8 cellular contexts compared by ENCODE assay signal in the genomic region with DNA sequence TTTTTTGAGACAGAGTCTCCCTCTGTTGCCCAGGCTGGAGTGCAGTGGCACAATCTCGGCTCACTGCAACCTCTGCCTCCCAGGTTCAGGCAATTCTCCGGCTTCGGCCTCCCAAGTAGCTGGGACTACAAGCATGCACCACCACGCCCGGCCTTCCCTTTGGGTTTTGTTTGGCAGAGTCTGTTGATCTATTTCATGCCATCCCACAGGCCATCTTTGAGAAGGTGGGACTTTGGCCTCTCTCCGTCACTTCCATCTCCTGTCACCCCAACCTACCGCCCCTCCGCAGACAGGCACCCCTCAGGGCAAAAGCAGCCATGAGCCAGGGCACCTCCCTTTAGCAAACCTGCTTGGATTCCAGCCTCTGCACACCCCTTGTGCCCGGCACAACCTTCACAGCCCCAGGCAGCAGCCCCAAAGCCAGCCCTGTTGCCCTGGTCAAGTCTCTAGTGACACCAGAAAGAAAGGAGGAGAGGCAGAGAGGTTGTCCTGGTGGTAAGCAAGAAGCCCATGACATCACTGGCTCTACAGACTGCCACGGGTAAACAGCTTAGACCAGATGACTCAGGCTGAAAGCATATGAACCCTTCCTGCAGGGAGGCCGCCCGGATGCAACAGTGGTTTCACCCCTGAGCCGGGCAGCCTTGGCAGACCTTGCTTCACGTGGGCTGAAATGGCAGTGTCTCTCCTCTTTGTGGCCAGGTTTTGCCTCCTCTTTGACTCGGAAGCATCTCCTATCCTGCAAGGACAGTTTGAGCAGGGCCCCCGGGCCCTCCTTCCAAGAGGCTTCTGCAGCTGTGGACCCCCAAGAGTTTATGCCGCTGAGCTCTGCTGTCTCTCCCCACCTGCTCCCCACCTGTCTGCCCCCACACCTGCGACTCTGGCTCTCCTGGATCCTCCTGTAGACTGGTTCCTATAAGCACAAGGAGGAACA. TPM values are rescaled to one million over a fixed set of nuclear protein-coding genes. Genes with fewer than 3 reads are reported as not detected.
DNase-seq lines count a peak whose midpoint lies in the region; ATAC-seq and TF ChIP-seq lines count a peak whose summit lies in the region.

No MANE protein-coding gene starts in this region.

- CTCF ChIA-PET in activated CD4-positive, alpha-beta memory T cell treated with anti-CD3 and anti-CD28 coated beads for 36 hours (lab: Charles Lee), result interaction anchor here (1.2 kb wide), 1 partner anchor 37 kb away, joined by 3 read pairs; no protein-coding TSS in a partner anchor

- TF ChIP-seq CTCF in GM12864 (IDR thresholded peaks at IDR 0.05; ENCODE audit: low read depth, low read length, missing control alignments) (no peak), epithelial cell of esophagus (IDR thresholded peaks at IDR 0.05; ENCODE audit: insufficient read depth, low read depth, low read length, missing control alignments) (no peak), nephron progenitor cell (IDR thresholded peaks at IDR 0.05) (no peak), vagina (IDR thresholded peaks at IDR 0.05) (no peak)

- H3K27me3 Mint-ChIP-seq in activated CD4-positive, alpha-beta memory T cell treated with anti-CD3 and anti-CD28 coated beads for 36 hours, result no peaks in the 10 kb centered on the region
- peaks cover 11% of the 10 kb centered on the region for H3K27me3 Mint-ChIP-seq in nephron progenitor cell (ENCODE audit: low read depth, poor library complexity)

- H3K27ac Mint-ChIP-seq in activated CD4-positive, alpha-beta memory T cell treated with anti-CD3 and anti-CD28 coated beads for 36 hours, result peak overlapping the region; percentile 81
- peak overlapping the region; percentile 34 for H3K27ac Mint-ChIP-seq in nephron progenitor cell

- no peak overlapping the region for H3K4me3 Mint-ChIP-seq in activated CD4-positive, alpha-beta memory T cell treated with anti-CD3 and anti-CD28 coated beads for 36 hours
- H3K4me3 Mint-ChIP-seq in nephron progenitor cell, result no peak overlapping the region

- H3K4me3 ChIP-seq in GM12864 (ENCODE audit: low read depth, low read length) (no peak overlapping the region), epithelial cell of esophagus (ENCODE audit: low read length) (no peak overlapping the region), vagina (peak overlapping the region; percentile 0 to 35)

- H3K4me1 ChIP-seq in vagina, result peaks cover 44% of the 10 kb centered on the region

- no peaks in the 10 kb centered on the region for H3K36me3 ChIP-seq in vagina

- H3K9me3 ChIP-seq in vagina, result no peaks in the 10 kb centered on the region

- no peak for ATAC-seq in HG03025 (IDR thresholded peaks at IDR 0.05; ENCODE audit: low FRiP score, unreplicated experiment)

- H3K9me3 Mint-ChIP-seq in activated CD4-positive, alpha-beta memory T cell treated with anti-CD3 and anti-CD28 coated beads for 36 hours, result no peaks in the 10 kb centered on the region
- no peaks in the 10 kb centered on the region for H3K9me3 Mint-ChIP-seq in nephron progenitor cell

- no peaks in the 10 kb centered on the region for H3K27me3 ChIP-seq in vagina

- peaks cover 17% of the 10 kb centered on the region for H3K4me1 Mint-ChIP-seq in activated CD4-positive, alpha-beta memory T cell treated with anti-CD3 and anti-CD28 coated beads for 36 hours (ENCODE audit: low read depth)
- H3K4me1 Mint-ChIP-seq in nephron progenitor cell, result peaks cover 44% of the 10 kb centered on the region

- DNase-seq in GM12864 (ENCODE audit: low read depth), result peak; percentile 44
- peak; percentile 90 for DNase-seq in MV-4-11 (lab: John Stamatoyannopoulos, UW)
- DNase-seq in activated CD4-positive, alpha-beta memory T cell treated with anti-CD3 and anti-CD28 coated beads for 36 hours, result peak; percentile 82
- DNase-seq in epithelial cell of esophagus (ENCODE audit: low read depth), result peak; percentile 95
- DNase-seq in nephron progenitor cell, result no peak
- DNase-seq in vagina (ENCODE audit: extremely low spot score in 2 of 2), result no peak
- DNase-seq in mesenteric fat pad (ENCODE audit: low spot score), result no peak

- intact Hi-C loops in activated CD4-positive, alpha-beta memory T cell treated with anti-CD3 and anti-CD28 coated beads for 36 hours (cut with micrococcal nuclease), result loop anchor here (2.0 kb wide), 1 partner anchor 38 kb away; no protein-coding TSS in a partner anchor
- intact Hi-C loops in vagina (cut with DNase I), result no loop called here

- no peak for TF ChIP-seq POLR2A in vagina (IDR thresholded peaks at IDR 0.05)

- H3K27ac ChIP-seq in vagina, result peak overlapping the region; percentile 98

- H3K36me3 Mint-ChIP-seq in activated CD4-positive, alpha-beta memory T cell treated with anti-CD3 and anti-CD28 coated beads for 36 hours, result no peaks in the 10 kb centered on the region
- H3K36me3 Mint-ChIP-seq in nephron progenitor cell (ENCODE audit: low read depth), result no peaks in the 10 kb centered on the region

- POLR2A ChIA-PET in activated CD4-positive, alpha-beta memory T cell treated with anti-CD3 and anti-CD28 coated beads for 36 hours (lab: Charles Lee), result no interaction called here

RNA-seq across cellular contexts. Expression of gene TIMP2, which starts 8.1 kb away (rescaled TPM):
- total RNA-seq in activated CD4-positive, alpha-beta memory T cell treated with anti-CD3 and anti-CD28 coated beads for 36 hours, result 1 to 10 TPM; 1.1 TPM
- total RNA-seq in vagina, result 181 TPM
- total RNA-seq in mesenteric fat pad, result 351 TPM

RNA-seq across cellular contexts. Expression of gene CEP295NL, which starts 30.3 kb away (rescaled TPM):
- total RNA-seq in activated CD4-positive, alpha-beta memory T cell treated with anti-CD3 and anti-CD28 coated beads for 36 hours, result not detected
- total RNA-seq in vagina (7.9 TPM), mesenteric fat pad (6.5 TPM)

RNA-seq across cellular contexts. Expression of gene LGALS3BP, which starts 46.4 kb away (rescaled TPM):
- 10 to 100 TPM; 48.0 to 49.5 TPM for total RNA-seq in activated CD4-positive, alpha-beta memory T cell treated with anti-CD3 and anti-CD28 coated beads for 36 hours
- total RNA-seq in vagina (488 TPM), mesenteric fat pad (417 TPM)

Comparison
In these comparisons a context has a peak if more than half of its experiments do, and no peak if none do; other contexts are left out.
1. DNase-seq: peak in GM12864 (single experiment), MV-4-11 (single experiment), activated CD4-positive, alpha-beta memory T cell treated with anti-CD3 and anti-CD28 coated beads for 36 hours (single experiment) and epithelial cell of esophagus (single experiment); none in nephron progenitor cell (single experiment), vagina (0 of 2) and mesenteric fat pad (single experiment).
2. H3K4me3 ChIP-seq: peak in vagina (2 of 2); none in GM12864 (single experiment) and epithelial cell of esophagus (single experiment).
3. RNA of gene TIMP2, which starts 8.1 kb away (total RNA-seq): 351 TPM in mesenteric fat pad (single experiment) and 181 TPM in vagina (single experiment); 1.1 TPM in activated CD4-positive, alpha-beta memory T cell treated with anti-CD3 and anti-CD28 coated beads for 36 hours; every median in the first group is over 10 times any median in the second.